9 cellular contexts compared by ENCODE assay signal in genomic region chr2:152099655-152100050, GRCh38. TPM values are rescaled to one million over a fixed set of nuclear protein-coding genes. Genes with fewer than 3 reads are reported as not detected.
A peak's percentile ranks its signal among the peaks of the same experiment; 100 is the strongest.
DNase-seq lines count a peak whose midpoint lies in the region; ATAC-seq and TF ChIP-seq lines count a peak whose summit lies in the region.
"Had no signal": no experiment of that assay in that cellular context is flagged by ENCODE, and none has a peak within 500 bp of the region (broad histone marks: within the 10 kb centered on the region; RNA-seq: fewer than 3 reads in every experiment).

No MANE protein-coding gene starts in this region.

- H3K4me3 Mint-ChIP-seq in neural crest cell, result peak overlapping the region; percentile 93

- H3K4me1 Mint-ChIP-seq in neural crest cell, result peaks cover 16% of the 10 kb centered on the region

- no peak for ATAC-seq in body of pancreas

- H3K9me3 ChIP-seq in BLaER1 (no peaks in the 10 kb centered on the region), HUES6 (ENCODE audit: control insufficient read depth, insufficient read depth, low read depth, low read length) (no peaks in the 10 kb centered on the region), body of pancreas (no peaks in the 10 kb centered on the region)

- 22 to 41% methylated on average over 7 to 9 of the region's 9 CpGs for WGBS in body of pancreas, 2 donors

- no peak overlapping the region for H3K9ac ChIP-seq in BLaER1
- peak overlapping the region; percentile 23 for H3K9ac ChIP-seq in HUES6 (ENCODE audit: low read length)

- TF ChIP-seq CTCF in dorsolateral prefrontal cortex (IDR thresholded peaks at IDR 0.05 in 54 of 56, conservative IDR thresholded peaks at IDR 0.05 in 2 of 56; ENCODE audit: low read depth in 1 of 56, partially characterized antibody in 56 of 56) (no peak), neural crest cell (conservative IDR thresholded peaks at IDR 0.05) (no peak), body of pancreas (IDR thresholded peaks at IDR 0.05) (no peak)

- H3K27ac Mint-ChIP-seq in neural crest cell (ENCODE audit: unreplicated experiment), result no peak overlapping the region

- TF ChIP-seq POLR2A in body of pancreas (IDR thresholded peaks at IDR 0.05), result no peak

- no peaks in the 10 kb centered on the region for H3K9me3 Mint-ChIP-seq in neural crest cell

- H3K36me3 ChIP-seq in BLaER1, result no peaks in the 10 kb centered on the region
- H3K36me3 ChIP-seq in HUES6 (ENCODE audit: control insufficient read depth, insufficient read depth, low read length), result no peaks in the 10 kb centered on the region
- H3K36me3 ChIP-seq in body of pancreas (replicated peaks in 1 of 2; ENCODE audit: insufficient read depth in 1 of 2, low read depth in 2 of 2), result no peaks in the 10 kb centered on the region

- no peak for DNase-seq in dorsolateral prefrontal cortex
- DNase-seq in neural crest cell (ENCODE audit: low read depth, low spot score), result no peak
- DNase-seq in hepatic stellate cell (ENCODE audit: low spot score), result no peak
- DNase-seq in HuH-7 (ENCODE audit: low spot score), result no peak
- DNase-seq in stimulated activated CD4-positive, alpha-beta T cell treated with anti-CD3 and anti-CD28 coated beads, Interleukin-12 subunit alpha, Interleukin-12 subunit beta, amount 100 ng/mL, for 4 hours, result no peak
- no peak for DNase-seq in body of pancreas
- DNase-seq: amniotic stem cell had no signal

- peaks cover 6% of the 10 kb centered on the region; the same call in 1 of the 2 replicates for H4K20me1 ChIP-seq in BLaER1

- H3K27me3 Mint-ChIP-seq in neural crest cell (ENCODE audit: low read depth), result peaks cover 73% of the 10 kb centered on the region

- H3K4me1 ChIP-seq in BLaER1, result peaks cover 15% of the 10 kb centered on the region
- H3K4me1 ChIP-seq in HUES6 (ENCODE audit: control insufficient read depth, insufficient read depth, low read length), result peaks cover 17% of the 10 kb centered on the region
- H3K4me1 ChIP-seq in body of pancreas, result peaks cover 28% of the 10 kb centered on the region

- H3K27me3 ChIP-seq in BLaER1 (peaks cover 58% of the 10 kb centered on the region), HUES6 (ENCODE audit: control insufficient read depth, insufficient read depth, low read length) (peaks cover 71% of the 10 kb centered on the region), dorsolateral prefrontal cortex (no peaks in the 10 kb centered on the region), body of pancreas (no peaks in the 10 kb centered on the region)

- H3K4me3 ChIP-seq in BLaER1 (peak overlapping the region; percentile 72; the same call in 1 of the 2 replicates), HUES6 (ENCODE audit: low read depth, low read length) (peak overlapping the region; percentile 86), dorsolateral prefrontal cortex (peak overlapping the region; percentile 54 to 84 (median 74)), body of pancreas (no peak overlapping the region)

- H3K4me2 ChIP-seq in BLaER1, result peak overlapping the region; percentile 96

- H3K36me3 Mint-ChIP-seq in neural crest cell (ENCODE audit: low read depth), result no peaks in the 10 kb centered on the region

- intact Hi-C loops in dorsolateral prefrontal cortex (cut with DNase I) (no loop called here), body of pancreas (cut with DNase I) (no loop called here)

- H3K27ac ChIP-seq in BLaER1 (no peak overlapping the region), HUES6 (ENCODE audit: low read depth, low read length) (no peak overlapping the region), dorsolateral prefrontal cortex (peak overlapping the region in 33 of 59 donors; percentile 47 to 92 (median 77)), body of pancreas (no peak overlapping the region)

RNA-seq across cellular contexts. Expression of gene CACNB4, which starts 0.8 kb away (rescaled TPM):
- total RNA-seq in dorsolateral prefrontal cortex (100 to 1,000 TPM in 91 of 120 experiments, 10 to 100 TPM in 29; 46.7 to 179 (median 122) TPM), neural crest cell (6.0 and 6.9 TPM in 2 replicates), body of pancreas (1 to 10 TPM in 1 of 2 donors, under 1 TPM in 1; 0.33 to 1.3 TPM)

Comparison
In these comparisons a context has a peak if more than half of its experiments do, and no peak if none do; other contexts are left out.
1. H3K27ac ChIP-seq: peak in dorsolateral prefrontal cortex (33 of 59); none in BLaER1 (single experiment), HUES6 (single experiment) and body of pancreas (0 of 4).
2. H3K4me3 ChIP-seq: peak in BLaER1 (single experiment), HUES6 (single experiment) and dorsolateral prefrontal cortex (59 of 59); none in body of pancreas (0 of 2).